ENCODE assay signal across 19 cellular contexts in genomic region chr6:21653902-21654301, GRCh38.
A peak's percentile ranks its signal among the peaks of the same experiment; 100 is the strongest.
DNase-seq lines count a peak whose midpoint lies in the region; ATAC-seq, FAIRE-seq and TF ChIP-seq lines count a peak whose summit lies in the region.
"Had no signal": no experiment of that assay in that cellular context is flagged by ENCODE, and none has a peak within 500 bp of the region (broad histone marks: within the 10 kb centered on the region; RNA-seq: fewer than 3 reads in every experiment).

No MANE protein-coding gene starts in this region.

- H2BK15ac ChIP-seq in H1 (ENCODE audit: low read length), result no peak overlapping the region

- no peak for TF ChIP-seq EP300 in H1 (IDR thresholded peaks at IDR 0.05; ENCODE audit: borderline replicate concordance in 1 of 2, low read depth in 2 of 2, low read length in 2 of 2)

- H3K4me1 ChIP-seq in HUES48 (ENCODE audit: control insufficient read depth, insufficient read depth, low read length), result peaks cover 10% of the 10 kb centered on the region
- peaks cover 0 to 4% (median 1%) of the 10 kb centered on the region in 4 experiments; a peak in 3 of 7 replicates for H3K4me1 ChIP-seq in H1 (replicated peaks in 1 of 4; ENCODE audit: control insufficient read depth in 3 of 4, insufficient read depth in 4 of 4, low read length in 3 of 4)
- peaks cover 2% of the 10 kb centered on the region for H3K4me1 ChIP-seq in keratinocyte (ENCODE audit: control insufficient read depth, extremely low read depth, insufficient read depth, low read length)

- TF ChIP-seq CTCF in GM12865 (IDR thresholded peaks at IDR 0.05; ENCODE audit: insufficient read depth, low read depth, low read length, missing control alignments) (no peak), H1 (IDR thresholded peaks at IDR 0.05; ENCODE audit: control extremely low read depth in 1 of 3, insufficient read depth in 1 of 3, low read depth in 1 of 3, low read length in 3 of 3) (peak in 1 of 3 experiments; percentile 2; a peak in 1 of 4 replicates), keratinocyte (optimal IDR thresholded peaks at IDR 0.05 in 1 of 3, IDR thresholded peaks at IDR 0.05 in 1 of 3, conservative IDR thresholded peaks at IDR 0.05 in 1 of 3; ENCODE audit: extremely low read depth in 1 of 3, insufficient read depth in 2 of 3, low read length in 3 of 3) (no peak)

- H3K18ac ChIP-seq in H1 (ENCODE audit: extremely low read depth, low read length), result 0 out of 2 replicates have a peak overlapping the region, but pooled peaks have one; percentile 40

- H3K4me2 ChIP-seq in H1 (ENCODE audit: insufficient read depth in 1 of 2, low read depth in 2 of 2, low read length in 2 of 2) (no peak overlapping the region), keratinocyte (ENCODE audit: control insufficient read depth, extremely low read depth, insufficient read depth, low read depth, low read length) (no peak overlapping the region)

- WGBS in H1 (ENCODE audit: extremely low coverage in 1 of 2, insufficient coverage in 1 of 2, insufficient read length in 1 of 2, insufficient replicate concordance in 2 of 2, low coverage in 1 of 2, low lambda C conversion rate in 2 of 2, missing lambda C conversion rate in 1 of 2), 2 experiments, result 43% methylated on average over 7 of the region's 7 CpGs; no CpG with 5 or more reads in 1 of the 2 experiments

- POLR2A ChIA-PET in H1 (lab: Charles Lee; ENCODE audit: partially characterized antibody), result interaction anchor here (1.1 to 4.0 kb wide), 2 partner anchors 11 to 60 kb away, joined by 3 to 32 read pairs; no protein-coding TSS in a partner anchor

- no peaks in the 10 kb centered on the region for H3K79me2 ChIP-seq in H1 (ENCODE audit: control insufficient read depth in 1 of 2, insufficient read depth in 2 of 2, low read length in 2 of 2)
- no peaks in the 10 kb centered on the region for H3K79me2 ChIP-seq in keratinocyte (ENCODE audit: control insufficient read depth, insufficient read depth, low read length)

- no peaks in the 10 kb centered on the region for H3K27me3 ChIP-seq in HUES48 (ENCODE audit: control insufficient read depth, insufficient read depth, low read length)
- no peaks in the 10 kb centered on the region for H3K27me3 ChIP-seq in H1 (replicated peaks in 1 of 4; ENCODE audit: control insufficient read depth in 3 of 4, extremely low read depth in 1 of 4, insufficient read depth in 3 of 4, low read length in 3 of 4)
- H3K27me3 ChIP-seq in keratinocyte (ENCODE audit: control insufficient read depth, extremely low read depth, insufficient read depth, low read length), result no peaks in the 10 kb centered on the region

- no peak overlapping the region for H2AK5ac ChIP-seq in H1 (ENCODE audit: low read depth, low read length)

- H3K14ac ChIP-seq in H1 (ENCODE audit: insufficient read length), result no peak overlapping the region

- peak; percentile 21 for DNase-seq in GM12865 (ENCODE audit: low read depth)
- DNase-seq in H1 (ENCODE audit: low read depth in 1 of 2, low spot score in 2 of 2), result peak in 1 of 2 experiments; percentile 46
- no peak for DNase-seq in keratinocyte (ENCODE audit: low read depth, low spot score)
- DNase-seq in NCI-H187 treated with DMSO at 0.1 percent for 48 hours (lab: John Stamatoyannopoulos, UW), result no peak
- DNase-seq in stimulated activated CD4-positive, alpha-beta T cell treated with anti-CD3 and anti-CD28 coated beads, Interleukin-2, amount 100 ng/mL, for 48 hours, result no peak
- no peak for DNase-seq in DMS53 treated with DMSO at 0.1 percent for 48 hours (lab: John Stamatoyannopoulos, UW; ENCODE audit: unreplicated experiment)
- DNase-seq: ACHN, AML-193, GOT3, Kasumi-1, NCI-H1105, NCI-H187, NCI-H446, T-cell had no signal

- H2BK20ac ChIP-seq in H1 (ENCODE audit: low read length), result peak overlapping the region; percentile 91; the same call in 1 of the 2 replicates

- no peak overlapping the region for H3K4ac ChIP-seq in H1 (replicated peaks; ENCODE audit: insufficient read length, low read depth, low read length)

- H4K5ac ChIP-seq in H1 (ENCODE audit: insufficient read length, low read depth, low read length), result no peak overlapping the region

- no peak overlapping the region for H4K8ac ChIP-seq in H1 (ENCODE audit: extremely low read depth, insufficient read depth, low read length)

- H3K4me3 ChIP-seq in GM12865 (ENCODE audit: low read depth, low read length) (no peak overlapping the region), HUES48 (ENCODE audit: low read depth, low read length) (peak overlapping the region; percentile 18; the same call in 1 of the 2 replicates), H1 (ENCODE audit: extremely low read depth in 1 of 4, insufficient read depth in 2 of 4, low read depth in 3 of 4, low read length in 4 of 4) (peak overlapping the region in 1 of 4 experiments; percentile 12; a peak in 1 of 8 replicates), keratinocyte (ENCODE audit: control insufficient read depth in 2 of 3, extremely low read depth in 1 of 3, insufficient read depth in 2 of 3, low read depth in 1 of 3, low read length in 3 of 3) (no peak overlapping the region)
- H3K4me3 ChIP-seq: SK-N-MC had no signal

- 0 out of 2 replicates have a peak overlapping the region, but pooled peaks have one; percentile 60 for H2BK5ac ChIP-seq in H1 (ENCODE audit: low read depth, low read length)

- TF ChIP-seq RAD21 in H1 (IDR thresholded peaks at IDR 0.05 in 1 of 2, conservative IDR thresholded peaks at IDR 0.05 in 1 of 2; ENCODE audit: low read depth in 2 of 2, low read length in 2 of 2), result no peak

- no peaks in the 10 kb centered on the region for H3K23me2 ChIP-seq in H1 (ENCODE audit: low read depth, low read length)

- TF ChIP-seq POLR2A in H1 (IDR thresholded peaks at IDR 0.05; ENCODE audit: control extremely low read depth in 1 of 2, low read depth in 2 of 2, low read length in 2 of 2), result no peak

- H3K36me3 ChIP-seq in HUES48 (ENCODE audit: control insufficient read depth, insufficient read depth, low read length), result no peaks in the 10 kb centered on the region
- H3K36me3 ChIP-seq in H1 (ENCODE audit: control insufficient read depth in 2 of 4, insufficient read depth in 4 of 4, low read length in 3 of 4), result no peaks in the 10 kb centered on the region
- no peaks in the 10 kb centered on the region for H3K36me3 ChIP-seq in keratinocyte (ENCODE audit: control insufficient read depth in 2 of 2, extremely low read depth in 1 of 2, insufficient read depth in 2 of 2, low read length in 2 of 2)

- CTCF ChIA-PET in H1 (lab: Charles Lee; ENCODE audit: partially characterized antibody), result no interaction called here

- H4K20me1 ChIP-seq in H1 (replicated peaks in 1 of 2; ENCODE audit: control insufficient read depth in 1 of 2, insufficient read depth in 2 of 2, low read length in 2 of 2) (no peaks in the 10 kb centered on the region), keratinocyte (ENCODE audit: control insufficient read depth, extremely low read depth, insufficient read depth, low read length) (no peaks in the 10 kb centered on the region)

- H2AFZ ChIP-seq in H1 (ENCODE audit: low read length) (no peak overlapping the region), keratinocyte (ENCODE audit: control insufficient read depth, low read length) (peak overlapping the region; percentile 52)

- FAIRE-seq in H1 (lab: Jason Lieb, UNC) (no peak), keratinocyte (lab: Jason Lieb, UNC) (no peak)

- H3K79me1 ChIP-seq in H1 (ENCODE audit: low read depth, low read length), result no peaks in the 10 kb centered on the region

- H3K56ac ChIP-seq in H1 (replicated peaks; ENCODE audit: insufficient read length, low read depth, low read length), result no peak overlapping the region

- H3K9ac ChIP-seq in HUES48 (ENCODE audit: low read depth, low read length) (no peak overlapping the region), H1 (replicated peaks in 1 of 4; ENCODE audit: extremely low read depth in 1 of 4, low read depth in 3 of 4, low read length in 3 of 4) (no peak overlapping the region), keratinocyte (ENCODE audit: control insufficient read depth, extremely low read depth, insufficient read depth, low read length) (no peak overlapping the region)

- no peaks in the 10 kb centered on the region; the same call in 1 of the 2 replicates for H3K9me3 ChIP-seq in HUES48 (ENCODE audit: control insufficient read depth, insufficient read depth, low read length)
- no peaks in the 10 kb centered on the region; a peak in 2 of 4 replicates for H3K9me3 ChIP-seq in H1 (ENCODE audit: insufficient read depth in 2 of 2, low read depth in 1 of 2, low read length in 1 of 2)
- no peaks in the 10 kb centered on the region for H3K9me3 ChIP-seq in keratinocyte (ENCODE audit: control insufficient read depth, low read depth, low read length)

- ATAC-seq in GM19452 (IDR thresholded peaks at IDR 0.05; ENCODE audit: unreplicated experiment), result no peak
- ATAC-seq: Panc1, Right ventricle myocardium inferior, T-cell had no signal

- H2BK120ac ChIP-seq in H1 (replicated peaks; ENCODE audit: low read depth, low read length), result no peak overlapping the region

- no peak overlapping the region for H2BK12ac ChIP-seq in H1 (ENCODE audit: low read depth, low read length)

- H3K27ac ChIP-seq in HUES48 (ENCODE audit: low read depth, low read length) (no peak overlapping the region), H1 (ENCODE audit: low read depth, low read length) (no peak overlapping the region), keratinocyte (ENCODE audit: control insufficient read depth, insufficient read depth, low read length) (no peak overlapping the region)
- H3K27ac ChIP-seq: SK-N-MC had no signal

- no peak overlapping the region for H4K91ac ChIP-seq in H1 (replicated peaks; ENCODE audit: insufficient read length, low read length)

- dilution Hi-C loops in keratinocyte (cut with MboI; ENCODE audit: extremely low pct_ligation_motif_present, low sequenced_read_pairs), result no loop called here

- H3K9me1 ChIP-seq in keratinocyte (ENCODE audit: control insufficient read depth, extremely low read depth, insufficient read depth, low read length), result no peaks in the 10 kb centered on the region

- H3K23ac ChIP-seq in H1 (ENCODE audit: insufficient read length), result no peak overlapping the region

TF ChIP-seq in H1, 55 proteins besides CTCF, POLR2A, EP300 and RAD21 (continues in another document):
- no peak for TF ChIP-seq SP1 (IDR thresholded peaks at IDR 0.05; ENCODE audit: low read depth, low read length)
- TF ChIP-seq YY1 (IDR thresholded peaks at IDR 0.05; ENCODE audit: low read depth, low read length), result peak; percentile 86
- no peak for TF ChIP-seq ATF2 (IDR thresholded peaks at IDR 0.05; ENCODE audit: low read length)
